16 cellular contexts compared by ENCODE assay signal in the genomic region with DNA sequence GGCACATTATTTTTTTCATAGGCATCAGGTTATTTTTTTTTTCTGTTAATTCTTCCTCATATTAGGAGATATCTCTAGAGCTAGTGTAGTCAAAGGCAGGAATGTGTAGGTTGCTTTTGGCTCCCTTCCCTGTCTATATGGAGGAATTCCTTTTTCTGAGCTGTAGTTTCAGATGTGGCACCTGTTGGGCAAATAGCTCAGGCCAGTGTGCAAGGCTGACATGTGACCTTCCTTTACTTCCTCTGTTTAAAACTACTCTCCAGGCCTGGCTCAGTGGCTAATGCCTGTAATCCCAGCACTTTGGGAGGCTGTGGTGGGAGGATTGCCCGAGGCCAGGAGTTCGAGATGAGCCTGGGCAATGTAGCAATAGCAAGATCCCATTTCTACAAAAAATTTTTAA. TPM values are rescaled to one million over a fixed set of nuclear protein-coding genes. Genes with fewer than 3 reads are reported as not detected.
A peak's percentile ranks its signal among the peaks of the same experiment; 100 is the strongest.
DNase-seq lines count a peak whose midpoint lies in the region; ATAC-seq, FAIRE-seq and TF ChIP-seq lines count a peak whose summit lies in the region.
"Had no signal": no experiment of that assay in that cellular context is flagged by ENCODE, and none has a peak within 500 bp of the region (broad histone marks: within the 10 kb centered on the region; RNA-seq: fewer than 3 reads in every experiment).

No MANE protein-coding gene starts in this region.

- no peak overlapping the region for H3K9ac ChIP-seq in HepG2 (ENCODE audit: insufficient read depth, low read depth, low read length)

- H3K27me3 Mint-ChIP-seq in activated naive CD4-positive, alpha-beta T cell treated with anti-CD3 and anti-CD28 coated beads, Interleukin-2, amount 10 ng/mL, durations not matched to agents 7 days and 5 days = no peaks in the 10 kb centered on the region

- H3K9me3 Mint-ChIP-seq in activated naive CD4-positive, alpha-beta T cell treated with anti-CD3 and anti-CD28 coated beads, Interleukin-2, amount 50 U/mL, for 72 hours = no peaks in the 10 kb centered on the region
- H3K9me3 Mint-ChIP-seq in activated naive CD4-positive, alpha-beta T cell treated with anti-CD3 and anti-CD28 coated beads, Interleukin-2, amount 10 ng/mL, durations not matched to agents 7 days and 5 days = no peaks in the 10 kb centered on the region

- no peak overlapping the region for H3K4me3 Mint-ChIP-seq in activated naive CD4-positive, alpha-beta T cell treated with anti-CD3 and anti-CD28 coated beads, Interleukin-2, amount 10 ng/mL, durations not matched to agents 7 days and 5 days

- H3K4me2 ChIP-seq in HepG2 (ENCODE audit: low read depth, low read length) = no peak overlapping the region
- H3K4me2 ChIP-seq: PC-9 had no signal

- ATAC-seq in activated naive CD4-positive, alpha-beta T cell treated with anti-CD3 and anti-CD28 coated beads, Interleukin-2, amount 50 U/mL, for 72 hours = no peak
- no peak for ATAC-seq in psoas muscle
- no peak for ATAC-seq in aorta (ENCODE audit: low FRiP score)
- ATAC-seq in HepG2 = no peak

- in situ Hi-C loops in HepG2 (cut with HindIII; ENCODE audit: extremely low pct_ligation_motif_present, low pct_unique_long_range_greater_than_20kb) = no loop called here

- no peak for TF ChIP-seq RAD21 in HepG2 (CRISPR knock-in tag; IDR thresholded peaks at IDR 0.05)

- intact Hi-C loops in psoas muscle (cut with DNase I) = no loop called here
- intact Hi-C loops in aorta (cut with DNase I) = no loop called here
- intact Hi-C loops in HepG2 (cut with micrococcal nuclease; ENCODE audit: unreplicated experiment) = loop anchor here (10.0 kb wide), 1 partner anchor 349 kb away; no protein-coding TSS in a partner anchor

- 0 out of 2 replicates have a peak, but pooled peaks cover 7% of the 10 kb centered on the region for H3K4me1 ChIP-seq in SJCRH30
- peaks cover 11% of the 10 kb centered on the region for H3K4me1 ChIP-seq in psoas muscle
- no peaks in the 10 kb centered on the region for H3K4me1 ChIP-seq in aorta (ENCODE audit: control insufficient read depth in 1 of 2, insufficient read depth in 2 of 2, low read length in 2 of 2)
- H3K4me1 ChIP-seq in HepG2 (ENCODE audit: insufficient read depth, low read length) = peaks cover 10% of the 10 kb centered on the region; the same call in 1 of the 2 replicates

- H3K9me3 ChIP-seq in SJCRH30 (replicated peaks) (no peaks in the 10 kb centered on the region), psoas muscle (no peaks in the 10 kb centered on the region), aorta (ENCODE audit: control insufficient read depth, low read length) (no peaks in the 10 kb centered on the region), HepG2 (ENCODE audit: low read length) (no peaks in the 10 kb centered on the region)

- no peak for FAIRE-seq in HepG2 (lab: Jason Lieb, UNC)
- FAIRE-seq: A204.1 had no signal

- CTCF ChIA-PET in activated naive CD4-positive, alpha-beta T cell treated with anti-CD3 and anti-CD28 coated beads, Interleukin-2, amount 10 ng/mL, durations not matched to agents 7 days and 5 days (lab: Charles Lee) = interaction anchor here (1.0 to 1.6 kb wide), 2 partner anchors 272 to 347 kb away, joined by 3 to 4 read pairs; partner anchors contain the start of gene INIP
- CTCF ChIA-PET in HepG2 (lab: Yijun Ruan, JAX; ENCODE audit: low intra/inter-chr PET ratio, low total read pairs) = no interaction called here

- TF ChIP-seq CTCF in psoas muscle (IDR thresholded peaks at IDR 0.05) (no peak), HepG2 (CRISPR knock-in tag; IDR thresholded peaks at IDR 0.05) (no peak)

- no peaks in the 10 kb centered on the region for H3K36me3 Mint-ChIP-seq in activated naive CD4-positive, alpha-beta T cell treated with anti-CD3 and anti-CD28 coated beads, Interleukin-2, amount 50 U/mL, for 72 hours
- peaks cover 2% of the 10 kb centered on the region for H3K36me3 Mint-ChIP-seq in activated naive CD4-positive, alpha-beta T cell treated with anti-CD3 and anti-CD28 coated beads, Interleukin-2, amount 10 ng/mL, durations not matched to agents 7 days and 5 days

- peaks cover 2% of the 10 kb centered on the region for H3K4me1 Mint-ChIP-seq in activated naive CD4-positive, alpha-beta T cell treated with anti-CD3 and anti-CD28 coated beads, Interleukin-2, amount 10 ng/mL, durations not matched to agents 7 days and 5 days

- 95 to 100% (median 96%) methylated on average over 2 of the region's 2 CpGs for WGBS in psoas muscle, 3 donors
- WGBS in aorta, 2 donors = 98% methylated on average over 2 of the region's 2 CpGs
- WGBS in HepG2 (ENCODE audit: low lambda C conversion rate) = 100% methylated on average over 2 of the region's 2 CpGs

- H3K27ac ChIP-seq in SJCRH30 (no peak overlapping the region), psoas muscle (peak overlapping the region; percentile 52), aorta (ENCODE audit: low read depth in 1 of 2, low read length in 2 of 2) (peak overlapping the region; percentile 1 to 33), HepG2 (ENCODE audit: extremely low read length, insufficient read depth, low read length) (no peak overlapping the region)
- H3K27ac ChIP-seq: PC-9 had no signal

- H4K20me1 ChIP-seq in HepG2 (ENCODE audit: insufficient read depth, low read length) = no peaks in the 10 kb centered on the region

- H3K27me3 ChIP-seq in SJCRH30 = no peaks in the 10 kb centered on the region
- H3K27me3 ChIP-seq in psoas muscle (ENCODE audit: insufficient read depth in 3 of 3, low read length in 2 of 3) = no peaks in the 10 kb centered on the region
- no peaks in the 10 kb centered on the region for H3K27me3 ChIP-seq in aorta (ENCODE audit: control insufficient read depth in 1 of 2, insufficient read depth in 2 of 2, low read length in 1 of 2)
- no peaks in the 10 kb centered on the region for H3K27me3 ChIP-seq in H7 (ENCODE audit: control insufficient read depth, insufficient read depth, low read length)
- H3K27me3 ChIP-seq in HepG2 (ENCODE audit: control insufficient read depth in 1 of 2, insufficient read depth in 2 of 2, low read length in 2 of 2) = no peaks in the 10 kb centered on the region

- POLR2A ChIA-PET in HepG2 (lab: Yijun Ruan, JAX) = no interaction called here

- peak overlapping the region; percentile 5 to 38 for H3K27ac Mint-ChIP-seq in activated naive CD4-positive, alpha-beta T cell treated with anti-CD3 and anti-CD28 coated beads, Interleukin-2, amount 50 U/mL, for 72 hours
- H3K27ac Mint-ChIP-seq in activated naive CD4-positive, alpha-beta T cell treated with anti-CD3 and anti-CD28 coated beads, Interleukin-2, amount 10 ng/mL, durations not matched to agents 7 days and 5 days = no peak overlapping the region

- H2AFZ ChIP-seq in HepG2 (ENCODE audit: low read length) = no peak overlapping the region
- H2AFZ ChIP-seq: PC-9 had no signal

- TF ChIP-seq POLR2A in HepG2 (IDR thresholded peaks at IDR 0.05; ENCODE audit: insufficient read depth in 1 of 2, low read depth in 2 of 2, low read length in 2 of 2) = no peak

- no TSS peak for BruUV-seq in HepG2 (replicated peaks; lab: Mats Ljungman, UMichigan)

- H3K79me2 ChIP-seq in HepG2 (ENCODE audit: insufficient read depth, low read length) = peaks cover 4% of the 10 kb centered on the region

- TF ChIP-seq EP300 in HepG2 (IDR thresholded peaks at IDR 0.05; ENCODE audit: low read depth in 2 of 2, low read length in 2 of 2) = no peak
- TF ChIP-seq EP300 in HepG2 (CRISPR knock-in tag; IDR thresholded peaks at IDR 0.05; ENCODE audit: borderline replicate concordance) = no peak

- DNase-seq in activated naive CD4-positive, alpha-beta T cell treated with anti-CD3 and anti-CD28 coated beads, Interleukin-2, amount 50 U/mL, for 72 hours (ENCODE audit: low spot score in 2 of 2) = no peak
- DNase-seq in activated naive CD4-positive, alpha-beta T cell treated with anti-CD3 and anti-CD28 coated beads, Interleukin-2, amount 10 ng/mL, durations not matched to agents 7 days and 5 days = no peak
- DNase-seq in SJCRH30 (peak; percentile 14 to 38), psoas muscle (no peak), aorta (no peak), NCI-H524 treated with DMSO at 0.1 percent for 48 hours (lab: John Stamatoyannopoulos, UW) (no peak), H7 (no peak), HepG2 (ENCODE audit: low spot score) (no peak)
- DNase-seq: C1 segment of cervical spinal cord, DMS153, NCI-H1092, NCI-H187, NCI-H446, NCI-H774, PC-9 had no signal

- H3K36me3 ChIP-seq in SJCRH30 (peaks cover 9% of the 10 kb centered on the region; the same call in 1 of the 2 replicates), psoas muscle (ENCODE audit: insufficient read depth in 1 of 2, low read depth in 1 of 2) (peaks cover 0 to 36% of the 10 kb centered on the region in 2 donors), aorta (ENCODE audit: control insufficient read depth in 1 of 2, insufficient read depth in 2 of 2, low read length in 1 of 2) (peaks cover 0 to 2% of the 10 kb centered on the region in 2 donors), H7 (replicated peaks; ENCODE audit: control insufficient read depth, insufficient read depth, low read length) (no peaks in the 10 kb centered on the region; the same call in 1 of the 2 replicates), HepG2 (replicated peaks in 1 of 2; ENCODE audit: control insufficient read depth in 1 of 2, insufficient read depth in 2 of 2, low read length in 2 of 2) (peaks cover 7 to 27% of the 10 kb centered on the region in 2 experiments)

- H3K4me3 ChIP-seq in SJCRH30 (no peak overlapping the region), psoas muscle (no peak overlapping the region), aorta (ENCODE audit: low read length in 2 of 2) (no peak overlapping the region), H7 (ENCODE audit: insufficient read depth, low read depth, low read length) (no peak overlapping the region), HepG2 (replicated peaks in 1 of 3; ENCODE audit: insufficient read depth in 1 of 3, low read depth in 2 of 3, low read length in 3 of 3) (no peak overlapping the region)
- H3K4me3 ChIP-seq: PC-9 had no signal

RNA-seq across cellular contexts. Expression of gene KIAA1958, which starts 40.5 kb away (rescaled TPM):
- total RNA-seq in activated naive CD4-positive, alpha-beta T cell treated with anti-CD3 and anti-CD28 coated beads, Interleukin-2, amount 50 U/mL, for 72 hours = 10 to 100 TPM; 16.8 to 17.0 TPM
- total RNA-seq in SJCRH30 (2014; rRNA removed; shearing (Covaris generic)) = 16.2 and 17.6 TPM in 2 replicates
- total RNA-seq in psoas muscle = 1 to 10 TPM; 1.5 to 4.1 (median 3.2) TPM
- 1 to 10 TPM in 1 of 3 donors, under 1 TPM in 2; 0.56 to 1.4 (median 0.57) TPM for polyA plus RNA-seq in psoas muscle
- 1 to 10 TPM; 6.2 to 7.9 TPM for total RNA-seq in aorta
- 1 to 10 TPM; 1.0 to 1.5 TPM for polyA plus RNA-seq in aorta
- 14.2 and 17.6 TPM in 2 replicates for total RNA-seq in H7 (2014; rRNA removed; shearing (Covaris generic))
- total RNA-seq in HepG2 (2016; rRNA removed; fragmentation: Illumina TruSeq; extraction: Trizol) = 8.5 and 11.4 TPM in 2 replicates
- 37.2 and 41.8 TPM in 2 replicates for total RNA-seq in HepG2 (2016; cell fraction: cytosol; rRNA removed; fragmentation: Illumina TruSeq; extraction: Trizol; ENCODE audit: low read depth)
- total RNA-seq in HepG2 (2016; cell fraction: insoluble cytoplasmic fraction; rRNA removed; fragmentation: Illumina TruSeq; extraction: Trizol) = 8.4 and 11.0 TPM in 2 replicates
- 29.3 and 29.7 TPM in 2 replicates for total RNA-seq in HepG2 (2016; cell fraction: membrane; rRNA removed; fragmentation: Illumina TruSeq; extraction: Trizol)
- 14.1 and 15.2 TPM in 2 replicates for total RNA-seq in HepG2 (2016; cell fraction: nucleus; rRNA removed; fragmentation: Illumina TruSeq; extraction: Trizol)
- 8.5 and 10.3 TPM in 2 replicates for polyA plus RNA-seq in HepG2 (2011; rRNA removed)
- polyA plus RNA-seq in HepG2 (2011; cell fraction: cytosol; rRNA removed) = 5.5 and 5.7 TPM in 2 replicates
- 17.1 and 17.6 TPM in 2 replicates for polyA plus RNA-seq in HepG2 (2011; cell fraction: nucleus; rRNA removed)
- polyA plus RNA-seq in HepG2 (2012) = 10.9 and 11.6 TPM in 2 replicates
- polyA plus RNA-seq in HepG2 (2016; cell fraction: cytosol; fragmentation: Illumina TruSeq; extraction: Trizol; ENCODE audit: low read depth) = 0.46 and 0.57 TPM in 2 replicates
- polyA plus RNA-seq in HepG2 (2016; cell fraction: insoluble cytoplasmic fraction; fragmentation: Illumina TruSeq; extraction: Trizol; ENCODE audit: low read depth) = 6.0 and 6.8 TPM in 2 replicates
- polyA plus RNA-seq in HepG2 (2016; cell fraction: membrane; fragmentation: Illumina TruSeq; extraction: Trizol; ENCODE audit: low read depth) = 1.8 and 1.9 TPM in 2 replicates
- polyA plus RNA-seq in HepG2 (2016; cell fraction: nucleus; fragmentation: Illumina TruSeq; extraction: Trizol; ENCODE audit: insufficient read depth, low read depth) = 7.2 and 8.5 TPM in 2 replicates
- polyA minus RNA-seq in HepG2 (2011; rRNA and poly(A)+ RNA removed; ENCODE audit: low replicate concordance) = 53.1 and 88.7 TPM in 2 replicates
- 22.1 and 29.8 TPM in 2 replicates for polyA minus RNA-seq in HepG2 (2011; cell fraction: cytosol; rRNA and poly(A)+ RNA removed)
- 49.7 and 55.7 TPM in 2 replicates for polyA minus RNA-seq in HepG2 (2011; cell fraction: nucleus; rRNA and poly(A)+ RNA removed)

Comparison
In these comparisons a context has a peak if more than half of its experiments do, and no peak if none do; other contexts are left out.
1. DNase-seq: peak in SJCRH30 (2 of 2); none in activated naive CD4-positive, alpha-beta T cell treated with anti-CD3 and anti-CD28 coated beads, Interleukin-2, amount 50 U/mL, for 72 hours (0 of 2), activated naive CD4-positive, alpha-beta T cell treated with anti-CD3 and anti-CD28 coated beads, Interleukin-2, amount 10 ng/mL, durations not matched to agents 7 days and 5 days (single experiment), psoas muscle (0 of 2), aorta (0 of 2), NCI-H524 treated with DMSO at 0.1 percent for 48 hours (single experiment), H7 (single experiment) and HepG2 (single experiment).
2. H3K27ac ChIP-seq: peak in psoas muscle (single experiment) and aorta (2 of 2); none in SJCRH30 (single experiment) and HepG2 (single experiment).